Comparison of ENCODE assay signal across 26 cellular contexts in genomic region chr4:15612136-15612535, GRCh38. TPM values are rescaled to one million over a fixed set of nuclear protein-coding genes. Genes with fewer than 3 reads are reported as not detected.
A peak's percentile ranks its signal among the peaks of the same experiment; 100 is the strongest.
DNase-seq lines count a peak whose midpoint lies in the region; ATAC-seq, FAIRE-seq and TF ChIP-seq lines count a peak whose summit lies in the region.
"Had no signal": no experiment of that assay in that cellular context is flagged by ENCODE, and none has a peak within 500 bp of the region (broad histone marks: within the 10 kb centered on the region; RNA-seq: fewer than 3 reads in every experiment).

No MANE protein-coding gene starts in this region.

- H3K27me3 ChIP-seq in foreskin keratinocyte = no peaks in the 10 kb centered on the region
- H3K27me3 ChIP-seq: BE2C, BLaER1 had no signal

- no peaks in the 10 kb centered on the region for H3K36me3 Mint-ChIP-seq in T-helper 17 cell (ENCODE audit: low read depth)

- H3K27ac ChIP-seq in foreskin keratinocyte (no peak overlapping the region), kidney (ENCODE audit: low read depth in 2 of 2, low read length in 2 of 2) (no peak overlapping the region)
- H3K27ac ChIP-seq: BLaER1 had no signal

- intact Hi-C loops in kidney (cut with DNase I) = no loop called here
- intact Hi-C loops in left colon (cut with DNase I, micrococcal nuclease) = no loop called here

- H3K4me1 ChIP-seq in foreskin keratinocyte = peaks cover 13% of the 10 kb centered on the region
- no peaks in the 10 kb centered on the region for H3K4me1 ChIP-seq in kidney (ENCODE audit: control insufficient read depth in 1 of 2, insufficient read depth in 1 of 2, low read depth in 1 of 2, low read length in 2 of 2)
- H3K4me1 ChIP-seq: BE2C had no signal

- H3K4me3 ChIP-seq in epithelial cell of esophagus (ENCODE audit: low read length) (no peak overlapping the region), kidney (ENCODE audit: low read length in 2 of 2) (no peak overlapping the region)
- H3K4me3 ChIP-seq: BLaER1 had no signal

- H3K9me3 ChIP-seq in T-helper 17 cell (ENCODE audit: control insufficient read depth, low read length, poor library complexity, severe bottlenecking) (no peaks in the 10 kb centered on the region), kidney (ENCODE audit: control insufficient read depth in 1 of 2, low read length in 2 of 2) (no peaks in the 10 kb centered on the region)
- H3K9me3 ChIP-seq: BE2C had no signal

- TF ChIP-seq CTCF in epithelial cell of esophagus (IDR thresholded peaks at IDR 0.05; ENCODE audit: insufficient read depth, low read depth, low read length, missing control alignments) (no peak), foreskin keratinocyte (conservative IDR thresholded peaks at IDR 0.05) (no peak), kidney (IDR thresholded peaks at IDR 0.05; ENCODE audit: borderline replicate concordance, extremely low read depth, insufficient read depth) (no peak)

- FAIRE-seq in kidney (lab: Jason Lieb, UNC) = no peak
- FAIRE-seq: GM12891, GM19239 had no signal

- no peak overlapping the region for H3K4me3 Mint-ChIP-seq in T-helper 17 cell
- H3K4me3 Mint-ChIP-seq: CD14-positive monocyte; CD4-positive, alpha-beta memory T cell; CD4-positive, CD25-positive, alpha-beta regulatory T cell; CD8-positive, alpha-beta memory T cell had no signal

- no peak for ATAC-seq in T-helper 17 cell
- ATAC-seq in foreskin keratinocyte = peak; percentile 41
- no peak for ATAC-seq in left colon

- DNase-seq in T-helper 17 cell (no peak), epithelial cell of esophagus (ENCODE audit: low read depth) (peak; percentile 55), foreskin keratinocyte (peak; percentile 34 to 55), NCI-H2171 treated with DMSO at 0.1 percent for 48 hours (lab: John Stamatoyannopoulos, UW) (no peak), kidney (no peak), left colon (no peak)
- no peak for DNase-seq in stimulated activated CD4-positive, alpha-beta T cell treated with anti-CD3 and anti-CD28 coated beads, Interleukin-12 subunit alpha, Interleukin-12 subunit beta, amount 100 ng/mL, for 4 hours
- DNase-seq: 8988T; ACHN; BE2C; C1 segment of cervical spinal cord; CD4-positive, alpha-beta memory T cell; CD4-positive, CD25-positive, alpha-beta regulatory T cell; CD8-positive, alpha-beta memory T cell; COR-L47; DMS 273 treated with DMSO at 0.1 percent for 48 hours; DMS153; DMS53; DMS79; DND-41; EL; GF-D8 had no signal

- peaks cover 0 to 3% of the 10 kb centered on the region in 2 donors for H3K36me3 ChIP-seq in kidney (ENCODE audit: control insufficient read depth in 1 of 2, insufficient read depth in 2 of 2, low read length in 2 of 2)

- H3K9ac ChIP-seq in kidney (ENCODE audit: low read length in 2 of 2) = no peak overlapping the region
- H3K9ac ChIP-seq: BLaER1 had no signal

- H3K27me3 Mint-ChIP-seq in T-helper 17 cell = no peaks in the 10 kb centered on the region
- H3K27me3 Mint-ChIP-seq: CD4-positive, alpha-beta memory T cell; CD4-positive, CD25-positive, alpha-beta regulatory T cell; CD8-positive, alpha-beta memory T cell had no signal

- H3K27ac Mint-ChIP-seq in T-helper 17 cell = peak overlapping the region; percentile 57
- H3K27ac Mint-ChIP-seq: CD4-positive, alpha-beta memory T cell had no signal

- peaks cover 24% of the 10 kb centered on the region for H3K4me1 Mint-ChIP-seq in T-helper 17 cell

RNA-seq across cellular contexts. Expression of gene FBXL5, which starts 43.0 kb away (rescaled TPM):
- total RNA-seq in T-helper 17 cell = 10 to 100 TPM; 48.7 to 49.9 TPM
- 58.4 and 59.8 TPM in 2 replicates for total RNA-seq in foreskin keratinocyte
- 25.5 and 31.2 TPM in 2 replicates for polyA plus RNA-seq in foreskin keratinocyte
- total RNA-seq in kidney = 95.3 TPM
- 98.4 TPM for polyA plus RNA-seq in kidney (ENCODE audit: insufficient read depth, low read depth, low replicate concordance)
- total RNA-seq in left colon = 10 to 100 TPM; 48.2 to 59.2 TPM

Comparison
In these comparisons a context has a peak if more than half of its experiments do, and no peak if none do; other contexts are left out.
1. DNase-seq: peak in epithelial cell of esophagus (single experiment) and foreskin keratinocyte (2 of 2); none in T-helper 17 cell (0 of 3), NCI-H2171 treated with DMSO at 0.1 percent for 48 hours (single experiment), kidney (single experiment), stimulated activated CD4-positive, alpha-beta T cell treated with anti-CD3 and anti-CD28 coated beads, Interleukin-12 subunit alpha, Interleukin-12 subunit beta, amount 100 ng/mL, for 4 hours (single experiment) and left colon (0 of 2).